ENCODE assay signal across 19 cellular contexts in genomic region chr6:102068349-102068748, GRCh38.
"Had no signal": no experiment of that assay in that cellular context is flagged by ENCODE, and none has a peak within 500 bp of the region (broad histone marks: within the 10 kb centered on the region; RNA-seq: fewer than 3 reads in every experiment).

No MANE protein-coding gene starts in this region.

- ATAC-seq: Panc1, SK-N-SH treated with all-trans-retinoic acid at 6 μM for 48 hours had no signal

- DNase-seq: IMR-90, Karpas-422, KG1, MM.1S, MV-4-11, NCI-H1048, NCI-H1105, NCI-H1436 treated with DMSO at 0.1 percent for 48 hours, NCI-H1694, NCI-H187 treated with DMSO at 0.1 percent for 48 hours, NCI-H2029 treated with DMSO at 0.1 percent for 48 hours, NCI-H2107, NCI-H2227 treated with DMSO at 0.1 percent for 48 hours, NCI-H524, NCI-H774, SHP77 had no signal

- H3K27ac ChIP-seq: RWPE1 had no signal
